Comparison of ENCODE assay signal across 36 cellular contexts in the genomic region with DNA sequence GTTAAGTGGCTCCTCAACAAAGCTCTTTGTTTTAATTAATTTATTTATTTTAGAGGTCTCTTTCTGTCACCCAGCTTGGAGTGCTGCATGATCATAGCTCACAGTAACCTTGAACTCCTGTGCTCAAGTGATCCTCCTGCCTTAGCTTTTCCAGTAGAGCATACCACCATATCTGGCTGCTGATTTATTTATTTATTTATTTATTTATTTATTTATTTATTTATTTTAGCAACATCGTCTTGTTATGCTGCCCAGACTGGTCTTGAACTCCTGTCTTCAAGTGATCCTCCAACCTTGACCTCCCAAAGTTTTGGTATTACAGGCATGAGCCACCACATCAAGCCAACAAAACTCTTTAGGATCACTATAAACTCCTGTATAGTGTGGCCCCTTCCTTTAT. TPM values are rescaled to one million over a fixed set of nuclear protein-coding genes. Genes with fewer than 3 reads are reported as not detected.
DNase-seq lines count a peak whose midpoint lies in the region; ATAC-seq, FAIRE-seq and TF ChIP-seq lines count a peak whose summit lies in the region.
"Had no signal": no experiment of that assay in that cellular context is flagged by ENCODE, and none has a peak within 500 bp of the region (broad histone marks: within the 10 kb centered on the region; RNA-seq: fewer than 3 reads in every experiment).

No MANE protein-coding gene starts in this region.

- no peak overlapping the region for H3K9ac ChIP-seq in astrocyte (ENCODE audit: low read length)
- H3K9ac ChIP-seq: BLaER1; BLaER1 treated with 17β-estradiol and CSF1 and Interleukin-3, amounts not matched to agents 10 nM and 100 nM had no signal

- no peaks in the 10 kb centered on the region for H3K36me3 Mint-ChIP-seq in astrocyte (ENCODE audit: low read depth, unreplicated experiment)
- no peaks in the 10 kb centered on the region for H3K36me3 Mint-ChIP-seq in activated naive CD8-positive, alpha-beta T cell treated with anti-CD3 and anti-CD28 coated beads, Interleukin-2, amount 50 U/mL, for 24 hours (ENCODE audit: low read depth)
- no peaks in the 10 kb centered on the region for H3K36me3 Mint-ChIP-seq in activated CD4-positive, alpha-beta T cell treated with anti-CD3 and anti-CD28 coated beads, Interleukin-2, amount 10 ng/mL, durations not matched to agents 7 days and 5 days (ENCODE audit: low read depth)
- H3K36me3 Mint-ChIP-seq: CD14-positive monocyte; CD4-positive, alpha-beta memory T cell; CD4-positive, CD25-positive, alpha-beta regulatory T cell; CD8-positive, alpha-beta memory T cell; CD8-positive, alpha-beta T cell had no signal

- no peaks in the 10 kb centered on the region for H3K9me3 Mint-ChIP-seq in astrocyte (ENCODE audit: unreplicated experiment)
- H3K9me3 Mint-ChIP-seq in activated naive CD8-positive, alpha-beta T cell treated with anti-CD3 and anti-CD28 coated beads, Interleukin-2, amount 50 U/mL, for 24 hours, result no peaks in the 10 kb centered on the region
- no peaks in the 10 kb centered on the region for H3K9me3 Mint-ChIP-seq in activated CD4-positive, alpha-beta T cell treated with anti-CD3 and anti-CD28 coated beads, Interleukin-2, amount 10 ng/mL, durations not matched to agents 7 days and 5 days
- H3K9me3 Mint-ChIP-seq: CD4-positive, alpha-beta memory T cell; CD4-positive, alpha-beta T cell; CD8-positive, alpha-beta T cell had no signal

- no peak for TF ChIP-seq RAD21 in A549 (conservative IDR thresholded peaks at IDR 0.05 in 1 of 2, IDR thresholded peaks at IDR 0.05 in 1 of 2)

- H2AFZ ChIP-seq in astrocyte (ENCODE audit: low read depth, low read length), result no peak overlapping the region

- DNase-seq in A549 (ENCODE audit: low read depth in 1 of 2, low spot score in 1 of 2) (no peak), astrocyte (ENCODE audit: low read depth) (no peak)
- no peak for DNase-seq in activated naive CD8-positive, alpha-beta T cell treated with anti-CD3 and anti-CD28 coated beads, Interleukin-2, amount 50 U/mL, for 24 hours
- DNase-seq in activated CD4-positive, alpha-beta T cell treated with anti-CD3 and anti-CD28 coated beads, Interleukin-2, amount 10 ng/mL, durations not matched to agents 7 days and 5 days, result no peak
- DNase-seq: 8988T; ACHN; AML-193; BE2C; C1 segment of cervical spinal cord; Caco-2; Calu3; CD4-positive, alpha-beta memory T cell; CD4-positive, alpha-beta T cell; CD4-positive, CD25-positive, alpha-beta regulatory T cell; CD8-positive, alpha-beta memory T cell; CD8-positive, alpha-beta T cell; COR-L47; DMS 273 treated with DMSO at 0.1 percent for 48 hours; DMS153; DMS53; DMS79; DMS79 treated with DMSO at 0.1 percent for 48 hours; DND-41; EL had no signal

- POLR2A ChIA-PET in A549 (lab: Yijun Ruan, JAX), result no interaction called here
- POLR2A ChIA-PET in HEK293 (lab: Yijun Ruan, JAX), result no interaction called here
- POLR2A ChIA-PET in activated CD4-positive, alpha-beta T cell treated with anti-CD3 and anti-CD28 coated beads, Interleukin-2, amount 10 ng/mL, durations not matched to agents 7 days and 5 days (lab: Charles Lee), result no interaction called here

- H3K4me1 ChIP-seq in A549 (no peaks in the 10 kb centered on the region), HEK293 (ENCODE audit: control insufficient read depth, insufficient read depth, low read length) (no peaks in the 10 kb centered on the region), astrocyte (ENCODE audit: insufficient read depth, low read length) (no peaks in the 10 kb centered on the region)
- H3K4me1 ChIP-seq: BE2C; BLaER1; BLaER1 treated with 17β-estradiol and CSF1 and Interleukin-3, amounts not matched to agents 10 nM and 100 nM; Caco-2 had no signal

- H3K4me3 Mint-ChIP-seq in astrocyte (ENCODE audit: unreplicated experiment), result no peak overlapping the region
- H3K4me3 Mint-ChIP-seq in activated naive CD8-positive, alpha-beta T cell treated with anti-CD3 and anti-CD28 coated beads, Interleukin-2, amount 50 U/mL, for 24 hours, result no peak overlapping the region
- no peak overlapping the region for H3K4me3 Mint-ChIP-seq in activated CD4-positive, alpha-beta T cell treated with anti-CD3 and anti-CD28 coated beads, Interleukin-2, amount 10 ng/mL, durations not matched to agents 7 days and 5 days
- H3K4me3 Mint-ChIP-seq: B cell; CD14-positive monocyte; CD4-positive, alpha-beta memory T cell; CD4-positive, alpha-beta T cell; CD4-positive, CD25-positive, alpha-beta regulatory T cell; CD8-positive, alpha-beta memory T cell; CD8-positive, alpha-beta T cell had no signal

- CTCF ChIA-PET in A549 (lab: Yijun Ruan, JAX) (interaction anchor here (0.7 kb wide), 1 partner anchor 11 kb away, joined by 3 read pairs; no protein-coding TSS in a partner anchor), HEK293 (lab: Yijun Ruan, JAX) (interaction anchor here (1.4 kb wide), 1 partner anchor 23 kb away, joined by 4 read pairs; no protein-coding TSS in a partner anchor)
- CTCF ChIA-PET in activated CD4-positive, alpha-beta T cell treated with anti-CD3 and anti-CD28 coated beads, Interleukin-2, amount 10 ng/mL, durations not matched to agents 7 days and 5 days (lab: Charles Lee), result no interaction called here

- no peaks in the 10 kb centered on the region for H3K27me3 Mint-ChIP-seq in astrocyte (ENCODE audit: low read depth, unreplicated experiment)
- no peaks in the 10 kb centered on the region for H3K27me3 Mint-ChIP-seq in activated naive CD8-positive, alpha-beta T cell treated with anti-CD3 and anti-CD28 coated beads, Interleukin-2, amount 50 U/mL, for 24 hours
- no peaks in the 10 kb centered on the region for H3K27me3 Mint-ChIP-seq in activated CD4-positive, alpha-beta T cell treated with anti-CD3 and anti-CD28 coated beads, Interleukin-2, amount 10 ng/mL, durations not matched to agents 7 days and 5 days
- H3K27me3 Mint-ChIP-seq: B cell; CD4-positive, alpha-beta memory T cell; CD4-positive, alpha-beta T cell; CD4-positive, CD25-positive, alpha-beta regulatory T cell had no signal

- H4K20me1 ChIP-seq in astrocyte (ENCODE audit: insufficient read depth, low read length), result no peaks in the 10 kb centered on the region
- H4K20me1 ChIP-seq: BLaER1; BLaER1 treated with 17β-estradiol and CSF1 and Interleukin-3, amounts not matched to agents 10 nM and 100 nM had no signal

- H3K27me3 ChIP-seq in astrocyte (ENCODE audit: insufficient read depth, low read length), result no peaks in the 10 kb centered on the region
- H3K27me3 ChIP-seq: BE2C had no signal

- H3K27ac ChIP-seq in A549 (no peak overlapping the region), HEK293 (ENCODE audit: extremely low read depth, low read depth, low read length) (no peak overlapping the region), astrocyte (ENCODE audit: low read depth, low read length) (no peak overlapping the region)
- H3K27ac ChIP-seq: 22Rv1; BLaER1; BLaER1 treated with 17β-estradiol and CSF1 and Interleukin-3, amounts not matched to agents 10 nM and 100 nM; C4-2B had no signal

- H3K4me2 ChIP-seq in A549 (no peak overlapping the region), astrocyte (ENCODE audit: low read length) (no peak overlapping the region)
- H3K4me2 ChIP-seq: BLaER1; BLaER1 treated with 17β-estradiol and CSF1 and Interleukin-3, amounts not matched to agents 10 nM and 100 nM had no signal

- TF ChIP-seq EP300 in A549 (IDR thresholded peaks at IDR 0.05), result no peak

- no peak for ATAC-seq in A549
- no peak for ATAC-seq in activated naive CD8-positive, alpha-beta T cell treated with anti-CD3 and anti-CD28 coated beads, Interleukin-2, amount 50 U/mL, for 24 hours
- no peak for ATAC-seq in HG03442 (IDR thresholded peaks at IDR 0.05; ENCODE audit: unreplicated experiment)
- ATAC-seq: CD8-positive, alpha-beta T cell had no signal

- no peaks in the 10 kb centered on the region for H3K36me3 ChIP-seq in HEK293 (ENCODE audit: control insufficient read depth in 2 of 2, insufficient read depth in 1 of 2, low read length in 2 of 2)
- no peaks in the 10 kb centered on the region for H3K36me3 ChIP-seq in astrocyte (ENCODE audit: insufficient read depth, low read length)
- H3K36me3 ChIP-seq: BE2C; BLaER1; BLaER1 treated with 17β-estradiol and CSF1 and Interleukin-3, amounts not matched to agents 10 nM and 100 nM had no signal

- 0% methylated on average over 1 of the region's 1 CpG for WGBS in A549 (ENCODE audit: missing lambda C conversion rate)

- H3K9me3 ChIP-seq in A549 (no peaks in the 10 kb centered on the region), HEK293 (ENCODE audit: control insufficient read depth, insufficient read depth, low read depth, low read length) (no peaks in the 10 kb centered on the region), astrocyte (ENCODE audit: insufficient read depth, low read depth, low read length) (no peaks in the 10 kb centered on the region)
- H3K9me3 ChIP-seq: BE2C, Caco-2 had no signal

- no peak overlapping the region for H3K4me3 ChIP-seq in A549
- H3K4me3 ChIP-seq in HEK293 (ENCODE audit: low read depth, low read length), result no peak overlapping the region
- no peak overlapping the region for H3K4me3 ChIP-seq in astrocyte (ENCODE audit: insufficient read depth, low read depth, low read length)
- H3K4me3 ChIP-seq: BLaER1; BLaER1 treated with 17β-estradiol and CSF1 and Interleukin-3, amounts not matched to agents 10 nM and 100 nM had no signal

- TF ChIP-seq CTCF in A549 (IDR thresholded peaks at IDR 0.05) (no peak), HEK293 (tag by site-specific recombination; IDR thresholded peaks at IDR 0.05) (no peak), astrocyte (IDR thresholded peaks at IDR 0.05; ENCODE audit: insufficient read depth, low read depth, low read length) (no peak)

- no peaks in the 10 kb centered on the region for H3K4me1 Mint-ChIP-seq in astrocyte (ENCODE audit: low read depth, unreplicated experiment)
- no peaks in the 10 kb centered on the region for H3K4me1 Mint-ChIP-seq in activated naive CD8-positive, alpha-beta T cell treated with anti-CD3 and anti-CD28 coated beads, Interleukin-2, amount 50 U/mL, for 24 hours
- H3K4me1 Mint-ChIP-seq in activated CD4-positive, alpha-beta T cell treated with anti-CD3 and anti-CD28 coated beads, Interleukin-2, amount 10 ng/mL, durations not matched to agents 7 days and 5 days, result no peaks in the 10 kb centered on the region
- H3K4me1 Mint-ChIP-seq: B cell; CD14-positive monocyte; CD4-positive, alpha-beta memory T cell; CD4-positive, CD25-positive, alpha-beta regulatory T cell; CD8-positive, alpha-beta memory T cell had no signal

- no peak overlapping the region for H3K27ac Mint-ChIP-seq in astrocyte (ENCODE audit: unreplicated experiment)
- no peak overlapping the region for H3K27ac Mint-ChIP-seq in activated naive CD8-positive, alpha-beta T cell treated with anti-CD3 and anti-CD28 coated beads, Interleukin-2, amount 50 U/mL, for 24 hours
- no peak overlapping the region for H3K27ac Mint-ChIP-seq in activated CD4-positive, alpha-beta T cell treated with anti-CD3 and anti-CD28 coated beads, Interleukin-2, amount 10 ng/mL, durations not matched to agents 7 days and 5 days
- H3K27ac Mint-ChIP-seq: B cell; CD14-positive monocyte; CD4-positive, alpha-beta T cell; CD4-positive, CD25-positive, alpha-beta regulatory T cell; CD8-positive, alpha-beta memory T cell; CD8-positive, alpha-beta T cell had no signal

- TF ChIP-seq POLR2A in A549 (IDR thresholded peaks at IDR 0.05; ENCODE audit: low read length), result no peak

- FAIRE-seq in A549 (lab: Jason Lieb, UNC), result no peak
- peak; percentile 32 for FAIRE-seq in astrocyte (lab: Jason Lieb, UNC)
- FAIRE-seq: A204.1, D721Med had no signal

- no peaks in the 10 kb centered on the region for H3K79me2 ChIP-seq in astrocyte (ENCODE audit: insufficient read depth, low read length)

RNA-seq across cellular contexts. Expression of gene KLF8, which starts 15.8 kb away (rescaled TPM):
- polyA plus RNA-seq in A549 (2011; rRNA removed), result 0.18 and 0.41 TPM in 2 replicates
- 0.03 TPM in 2 replicates for polyA plus RNA-seq in A549 (2012; cell fraction: cytosol; rRNA removed)
- polyA plus RNA-seq in A549 (2012; cell fraction: nucleus; rRNA removed), result 0.04 and 0.22 TPM in 2 replicates
- 0.01 to 0.06 TPM in 2 of 3 replicates, not detected in the other for polyA plus RNA-seq in A549 (2017; fragmentation: RNase III; extraction: RNeasy Plus Mini Kit Qiagen cat#74134 plus additional on column Dnase treatment)
- polyA minus RNA-seq in A549 (2011; rRNA and poly(A)+ RNA removed), result 0.24 and 0.58 TPM in 2 replicates
- 5.7 and 6.8 TPM in 2 replicates for total RNA-seq in astrocyte
- total RNA-seq in activated CD4-positive, alpha-beta T cell treated with anti-CD3 and anti-CD28 coated beads, Interleukin-2, amount 10 ng/mL, durations not matched to agents 7 days and 5 days, result 10 to 100 TPM; 12.8 to 15.2 TPM
- total RNA-seq: A172, A673 had no signal

Comparison
In these comparisons a context has a peak if more than half of its experiments do, and no peak if none do; other contexts are left out.
1. Of the 5 proteins assayed by ChIP-seq in both HEK293 and A549: peak only in HEK293: REST; only in A549: none; in both: none; in neither: 4.